17 cellular contexts compared by ENCODE assay signal in genomic region chr10:80160361-80161128, GRCh38. TPM values are rescaled to one million over a fixed set of nuclear protein-coding genes. Genes with fewer than 3 reads are reported as not detected.
A peak's percentile ranks its signal among the peaks of the same experiment; 100 is the strongest.
DNase-seq lines count a peak whose midpoint lies in the region; ATAC-seq and TF ChIP-seq lines count a peak whose summit lies in the region.
"Had no signal": no experiment of that assay in that cellular context is flagged by ENCODE, and none has a peak within 500 bp of the region (broad histone marks: within the 10 kb centered on the region; RNA-seq: fewer than 3 reads in every experiment).

No MANE protein-coding gene starts in this region.

- ATAC-seq in Right ventricle myocardium superior (ENCODE audit: poor library complexity) = no peak
- ATAC-seq in left ventricle myocardium superior = no peak
- ATAC-seq in activated naive CD8-positive, alpha-beta T cell treated with anti-CD3 and anti-CD28 coated beads, Interleukin-2, amount 10 ng/mL, durations not matched to agents 7 days and 5 days (ENCODE audit: low read depth) = no peak
- ATAC-seq in naive thymus-derived CD4-positive, alpha-beta T cell = no peak
- no peak for ATAC-seq in GM19467 (IDR thresholded peaks at IDR 0.05; ENCODE audit: unreplicated experiment)
- no peak for ATAC-seq in GM19463 (IDR thresholded peaks at IDR 0.05; ENCODE audit: unreplicated experiment)

- peaks cover 14 to 100% (median 53%) of the 10 kb centered on the region in 3 experiments for H3K36me3 ChIP-seq in naive thymus-derived CD4-positive, alpha-beta T cell (ENCODE audit: control insufficient read depth in 2 of 3, insufficient read depth in 3 of 3, low read length in 3 of 3)
- H3K36me3 ChIP-seq: uterus had no signal

- H3K27me3 Mint-ChIP-seq in activated naive CD8-positive, alpha-beta T cell treated with anti-CD3 and anti-CD28 coated beads, Interleukin-2, amount 10 ng/mL, durations not matched to agents 7 days and 5 days = no peaks in the 10 kb centered on the region
- H3K27me3 Mint-ChIP-seq in naive thymus-derived CD4-positive, alpha-beta T cell = no peaks in the 10 kb centered on the region
- no peaks in the 10 kb centered on the region for H3K27me3 Mint-ChIP-seq in type B pancreatic cell

- CTCF ChIA-PET in naive thymus-derived CD4-positive, alpha-beta T cell (lab: Charles Lee) = interaction anchor here (0.5 to 1.3 kb wide), 6 partner anchors 10 to 985 kb away, joined by 3 to 5 read pairs (median 3); no protein-coding TSS in a partner anchor

- H3K27ac Mint-ChIP-seq in activated naive CD8-positive, alpha-beta T cell treated with anti-CD3 and anti-CD28 coated beads, Interleukin-2, amount 10 ng/mL, durations not matched to agents 7 days and 5 days = peak overlapping the region; percentile 5
- peak overlapping the region; percentile 26 to 90 (median 69) for H3K27ac Mint-ChIP-seq in naive thymus-derived CD4-positive, alpha-beta T cell
- H3K27ac Mint-ChIP-seq in type B pancreatic cell = peak overlapping the region; percentile 39

- POLR2A ChIA-PET in activated naive CD8-positive, alpha-beta T cell treated with anti-CD3 and anti-CD28 coated beads, Interleukin-2, amount 10 ng/mL, durations not matched to agents 7 days and 5 days (lab: Charles Lee) = interaction anchor here (1.2 kb wide), 1 partner anchor 43 kb away, joined by 4 read pairs; no protein-coding TSS in a partner anchor
- POLR2A ChIA-PET in naive thymus-derived CD4-positive, alpha-beta T cell (lab: Charles Lee) = interaction anchor here (0.8 kb wide), 1 partner anchor 12 kb away, joined by 3 read pairs; no protein-coding TSS in a partner anchor

- no peak overlapping the region for H3K27ac ChIP-seq in naive thymus-derived CD4-positive, alpha-beta T cell (ENCODE audit: low read depth, low read length)

- no peaks in the 10 kb centered on the region for H3K27me3 ChIP-seq in naive thymus-derived CD4-positive, alpha-beta T cell (ENCODE audit: control insufficient read depth in 2 of 2, insufficient read depth in 2 of 2, low read length in 2 of 2)
- H3K27me3 ChIP-seq: spleen, uterus had no signal

- H3K4me1 ChIP-seq in naive thymus-derived CD4-positive, alpha-beta T cell (ENCODE audit: control insufficient read depth in 2 of 2, insufficient read depth in 2 of 2, low read length in 2 of 2) = no peaks in the 10 kb centered on the region

- DNase-seq in Right ventricle myocardium superior (peak; percentile 18), left ventricle myocardium superior (no peak), type B pancreatic cell (ENCODE audit: extremely low spot score, unreplicated experiment) (no peak), middle frontal gyrus (ENCODE audit: extremely low spot score, low spot score) (no peak)
- DNase-seq in activated naive CD8-positive, alpha-beta T cell treated with anti-CD3 and anti-CD28 coated beads, Interleukin-2, amount 10 ng/mL, durations not matched to agents 7 days and 5 days = no peak
- DNase-seq in naive thymus-derived CD4-positive, alpha-beta T cell = no peak
- DNase-seq: effector memory CD4-positive, alpha-beta T cell; GOT3; kidney glomerular epithelial cell; NCI-H1048; NCI-H446; spleen; uterus had no signal

- no peaks in the 10 kb centered on the region for H3K9me3 ChIP-seq in naive thymus-derived CD4-positive, alpha-beta T cell (ENCODE audit: control insufficient read depth in 2 of 3, low read length in 3 of 3)
- H3K9me3 ChIP-seq: spleen, uterus had no signal

- no peak for TF ChIP-seq CTCF in type B pancreatic cell (conservative IDR thresholded peaks at IDR 0.05)

- intact Hi-C loops in Right ventricle myocardium superior (cut with DNase I) (no loop called here), left ventricle myocardium superior (cut with micrococcal nuclease) (no loop called here)
- intact Hi-C loops in naive thymus-derived CD4-positive, alpha-beta T cell (cut with micrococcal nuclease) = loop anchor here in 1 of 2 donors (2.0 kb wide), 1 partner anchor 16 kb away; no protein-coding TSS in a partner anchor

- peaks cover 34% of the 10 kb centered on the region for H3K36me3 Mint-ChIP-seq in activated naive CD8-positive, alpha-beta T cell treated with anti-CD3 and anti-CD28 coated beads, Interleukin-2, amount 10 ng/mL, durations not matched to agents 7 days and 5 days
- H3K36me3 Mint-ChIP-seq in naive thymus-derived CD4-positive, alpha-beta T cell = peaks cover 26 to 69% (median 44%) of the 10 kb centered on the region in 5 donors
- H3K36me3 Mint-ChIP-seq in type B pancreatic cell = peaks cover 45% of the 10 kb centered on the region

- H3K4me3 ChIP-seq in naive thymus-derived CD4-positive, alpha-beta T cell (ENCODE audit: low read length) = no peak overlapping the region
- H3K4me3 ChIP-seq: spleen, uterus had no signal

- no peaks in the 10 kb centered on the region for H3K9me3 Mint-ChIP-seq in activated naive CD8-positive, alpha-beta T cell treated with anti-CD3 and anti-CD28 coated beads, Interleukin-2, amount 10 ng/mL, durations not matched to agents 7 days and 5 days
- H3K9me3 Mint-ChIP-seq in naive thymus-derived CD4-positive, alpha-beta T cell = peaks cover 0 to 2% (median 0%) of the 10 kb centered on the region in 11 donors
- no peaks in the 10 kb centered on the region for H3K9me3 Mint-ChIP-seq in type B pancreatic cell

- no peak overlapping the region for H3K4me3 Mint-ChIP-seq in activated naive CD8-positive, alpha-beta T cell treated with anti-CD3 and anti-CD28 coated beads, Interleukin-2, amount 10 ng/mL, durations not matched to agents 7 days and 5 days
- no peak overlapping the region for H3K4me3 Mint-ChIP-seq in naive thymus-derived CD4-positive, alpha-beta T cell
- no peak overlapping the region for H3K4me3 Mint-ChIP-seq in type B pancreatic cell

- H3K4me1 Mint-ChIP-seq in activated naive CD8-positive, alpha-beta T cell treated with anti-CD3 and anti-CD28 coated beads, Interleukin-2, amount 10 ng/mL, durations not matched to agents 7 days and 5 days = peaks cover 13% of the 10 kb centered on the region
- peaks cover 0 to 31% (median 5%) of the 10 kb centered on the region in 7 donors for H3K4me1 Mint-ChIP-seq in naive thymus-derived CD4-positive, alpha-beta T cell
- H3K4me1 Mint-ChIP-seq in type B pancreatic cell (ENCODE audit: unreplicated experiment) = peaks cover 19% of the 10 kb centered on the region

RNA-seq across cellular contexts. Expression of gene PLAC9, which starts 28.0 kb away (rescaled TPM):
- total RNA-seq in Right ventricle myocardium superior (29.1 TPM), left ventricle myocardium superior (23.2 TPM), type B pancreatic cell (ENCODE audit: low replicate concordance) (8.2 TPM in 1 of 2 replicates, not detected in the other)
- total RNA-seq in activated naive CD8-positive, alpha-beta T cell treated with anti-CD3 and anti-CD28 coated beads, Interleukin-2, amount 10 ng/mL, durations not matched to agents 7 days and 5 days = not detected
- not detected for total RNA-seq in naive thymus-derived CD4-positive, alpha-beta T cell
- not detected for polyA plus RNA-seq in naive thymus-derived CD4-positive, alpha-beta T cell
- total RNA-seq: activated CD8-positive, alpha-beta memory T cell treated with anti-CD3 and anti-CD28 coated beads for 36 hours; T-helper 2 cell treated with Interferon-gamma antibody and Interleukin-4, amounts not matched to agents 100 ng/mL and 5 ng/mL, for 36 hours had no signal

RNA-seq across cellular contexts. Expression of gene ANXA11, which starts 44.8 kb away (rescaled TPM):
- 434 TPM for total RNA-seq in Right ventricle myocardium superior
- total RNA-seq in left ventricle myocardium superior = 405 TPM
- total RNA-seq in activated naive CD8-positive, alpha-beta T cell treated with anti-CD3 and anti-CD28 coated beads, Interleukin-2, amount 10 ng/mL, durations not matched to agents 7 days and 5 days = 100 to 1,000 TPM; 263 to 277 TPM
- total RNA-seq in naive thymus-derived CD4-positive, alpha-beta T cell = 100 to 1,000 TPM; 189 to 247 (median 231) TPM
- 100 to 1,000 TPM; 212 to 278 TPM for polyA plus RNA-seq in naive thymus-derived CD4-positive, alpha-beta T cell
- 122 and 248 TPM in 2 replicates for total RNA-seq in type B pancreatic cell (ENCODE audit: low replicate concordance)

Comparison
In these comparisons a context has a peak if more than half of its experiments do, and no peak if none do; other contexts are left out.
1. H3K27ac Mint-ChIP-seq: peak in every context shown above with its lines; median percentile 69 in naive thymus-derived CD4-positive, alpha-beta T cell; 39 in type B pancreatic cell; 5 in activated naive CD8-positive, alpha-beta T cell treated with anti-CD3 and anti-CD28 coated beads, Interleukin-2, amount 10 ng/mL, durations not matched to agents 7 days and 5 days.